In genomic region chr11:67397536-67397935, GRCh38 we compare ENCODE assay signal across 19 cellular contexts. TPM values are rescaled to one million over a fixed set of nuclear protein-coding genes. Genes with fewer than 3 reads are reported as not detected.
DNase-seq lines count a peak whose midpoint lies in the region; ATAC-seq and TF ChIP-seq lines count a peak whose summit lies in the region.
"Had no signal": no experiment of that assay in that cellular context is flagged by ENCODE, and none has a peak within 500 bp of the region (broad histone marks: within the 10 kb centered on the region; RNA-seq: fewer than 3 reads in every experiment).

No MANE protein-coding gene starts in this region.

- no peak for DNase-seq in activated naive CD4-positive, alpha-beta T cell treated with anti-CD3 and anti-CD28 coated beads, Interleukin-2, amount 10 ng/mL, durations not matched to agents 7 days and 5 days
- DNase-seq in activated naive CD4-positive, alpha-beta T cell treated with anti-CD3 and anti-CD28 coated beads, Interleukin-2, amount 50 U/mL, for 16 hours: no peak
- DNase-seq in RWPE1 (ENCODE audit: low spot score) (no peak), NCI-H1105 treated with DMSO at 0.1 percent for 48 hours (lab: John Stamatoyannopoulos, UW) (no peak), left lobe of liver (ENCODE audit: low spot score) (no peak)
- DNase-seq in central memory CD8-positive, alpha-beta T cell (ENCODE audit: low spot score in 2 of 2): no peak
- DNase-seq in stimulated activated naive B cell treated with anti-CD40 and anti-IgM and Interleukin-4, amounts not matched to agents 10 μg/mL and 1 μg/mL and 100 μg/mL, for 72 hours: no peak
- DNase-seq: activated CD4-positive, alpha-beta T cell treated with anti-CD3 and anti-CD28 coated beads, Interleukin-2, amount 10 ng/mL, durations not matched to agents 7 days and 5 days; activated effector memory CD4-positive, alpha-beta T cell treated with Interleukin-2 at 50 U/mL for 16 hours; DMS 273 treated with DMSO at 0.1 percent for 48 hours; foreskin fibroblast; left ventricle myocardium superior; MV-4-11; stimulated activated CD4-positive, alpha-beta T cell treated with anti-CD3 and anti-CD28 coated beads, Interleukin-1b, Interleukin-23, amount 100 ng/mL, for 48 hours; T1000; tibial artery had no signal

- CTCF ChIA-PET in activated naive CD4-positive, alpha-beta T cell treated with anti-CD3 and anti-CD28 coated beads, Interleukin-2, amount 10 ng/mL, durations not matched to agents 7 days and 5 days (lab: Charles Lee): no interaction called here
- CTCF ChIA-PET in RWPE1 (lab: Yijun Ruan, JAX): no interaction called here

- H3K27ac Mint-ChIP-seq in activated naive CD4-positive, alpha-beta T cell treated with anti-CD3 and anti-CD28 coated beads, Interleukin-2, amount 10 ng/mL, durations not matched to agents 7 days and 5 days: peak overlapping the region; percentile 76
- peak overlapping the region; percentile 84 for H3K27ac Mint-ChIP-seq in central memory CD8-positive, alpha-beta T cell (ENCODE audit: low read depth)
- H3K27ac Mint-ChIP-seq in stimulated activated naive B cell treated with anti-CD40 and anti-IgM and Interleukin-4, amounts not matched to agents 10 μg/mL and 1 μg/mL and 100 μg/mL, for 72 hours: peak overlapping the region; percentile 72

- peak overlapping the region; percentile 94 for H3K27ac ChIP-seq in RWPE1
- H3K27ac ChIP-seq: right atrium auricular region, tibial artery had no signal

- TF ChIP-seq CTCF in RWPE1 (conservative IDR thresholded peaks at IDR 0.05; ENCODE audit: low read depth): no peak

- POLR2A ChIA-PET in RWPE1 (lab: Yijun Ruan, JAX; ENCODE audit: low non-redundant PET): no interaction called here

- no peaks in the 10 kb centered on the region for H3K27me3 Mint-ChIP-seq in activated naive CD4-positive, alpha-beta T cell treated with anti-CD3 and anti-CD28 coated beads, Interleukin-2, amount 10 ng/mL, durations not matched to agents 7 days and 5 days
- H3K27me3 Mint-ChIP-seq in central memory CD8-positive, alpha-beta T cell: no peaks in the 10 kb centered on the region
- H3K27me3 Mint-ChIP-seq in stimulated activated naive B cell treated with anti-CD40 and anti-IgM and Interleukin-4, amounts not matched to agents 10 μg/mL and 1 μg/mL and 100 μg/mL, for 72 hours: no peaks in the 10 kb centered on the region
- H3K27me3 Mint-ChIP-seq: activated CD4-positive, alpha-beta T cell treated with anti-CD3 and anti-CD28 coated beads, Interleukin-2, amount 10 ng/mL, durations not matched to agents 7 days and 5 days had no signal

- H3K4me1 Mint-ChIP-seq in activated naive CD4-positive, alpha-beta T cell treated with anti-CD3 and anti-CD28 coated beads, Interleukin-2, amount 10 ng/mL, durations not matched to agents 7 days and 5 days: peaks cover 65% of the 10 kb centered on the region
- peaks cover 43% of the 10 kb centered on the region for H3K4me1 Mint-ChIP-seq in central memory CD8-positive, alpha-beta T cell
- H3K4me1 Mint-ChIP-seq in stimulated activated naive B cell treated with anti-CD40 and anti-IgM and Interleukin-4, amounts not matched to agents 10 μg/mL and 1 μg/mL and 100 μg/mL, for 72 hours: peaks cover 28 to 53% of the 10 kb centered on the region in 2 donors

- ATAC-seq in central memory CD8-positive, alpha-beta T cell (replicated peaks; ENCODE audit: extremely low read depth, poor library complexity, severe bottlenecking): no peak
- ATAC-seq in stimulated activated naive B cell treated with anti-CD40 and anti-IgM and Interleukin-4, amounts not matched to agents 10 μg/mL and 1 μg/mL and 100 μg/mL, for 72 hours (replicated peaks): no peak
- ATAC-seq in left lobe of liver (no peak), HG03108 (IDR thresholded peaks at IDR 0.05; ENCODE audit: unreplicated experiment) (no peak)
- ATAC-seq: left ventricle myocardium superior had no signal

- peaks cover 51% of the 10 kb centered on the region for H3K36me3 Mint-ChIP-seq in activated naive CD4-positive, alpha-beta T cell treated with anti-CD3 and anti-CD28 coated beads, Interleukin-2, amount 10 ng/mL, durations not matched to agents 7 days and 5 days
- peaks cover 30% of the 10 kb centered on the region for H3K36me3 Mint-ChIP-seq in central memory CD8-positive, alpha-beta T cell (ENCODE audit: insufficient read depth)
- peaks cover 34 to 35% of the 10 kb centered on the region in 2 donors for H3K36me3 Mint-ChIP-seq in stimulated activated naive B cell treated with anti-CD40 and anti-IgM and Interleukin-4, amounts not matched to agents 10 μg/mL and 1 μg/mL and 100 μg/mL, for 72 hours

- peak overlapping the region; percentile 43 for H3K4me3 Mint-ChIP-seq in activated naive CD4-positive, alpha-beta T cell treated with anti-CD3 and anti-CD28 coated beads, Interleukin-2, amount 10 ng/mL, durations not matched to agents 7 days and 5 days
- H3K4me3 Mint-ChIP-seq in central memory CD8-positive, alpha-beta T cell: peak overlapping the region; percentile 57
- no peak overlapping the region for H3K4me3 Mint-ChIP-seq in stimulated activated naive B cell treated with anti-CD40 and anti-IgM and Interleukin-4, amounts not matched to agents 10 μg/mL and 1 μg/mL and 100 μg/mL, for 72 hours

- no peaks in the 10 kb centered on the region for H3K9me3 Mint-ChIP-seq in activated naive CD4-positive, alpha-beta T cell treated with anti-CD3 and anti-CD28 coated beads, Interleukin-2, amount 10 ng/mL, durations not matched to agents 7 days and 5 days
- H3K9me3 Mint-ChIP-seq in central memory CD8-positive, alpha-beta T cell: no peaks in the 10 kb centered on the region
- no peaks in the 10 kb centered on the region for H3K9me3 Mint-ChIP-seq in stimulated activated naive B cell treated with anti-CD40 and anti-IgM and Interleukin-4, amounts not matched to agents 10 μg/mL and 1 μg/mL and 100 μg/mL, for 72 hours
- H3K9me3 Mint-ChIP-seq: activated CD4-positive, alpha-beta T cell treated with anti-CD3 and anti-CD28 coated beads, Interleukin-2, amount 10 ng/mL, durations not matched to agents 7 days and 5 days had no signal

RNA-seq across cellular contexts. Expression of gene PPP1CA, which starts 4.1 kb away (rescaled TPM):
- total RNA-seq in left lobe of liver: 63.1 TPM

RNA-seq across cellular contexts. Expression of gene RAD9A, which starts 5.8 kb away (rescaled TPM):
- 14.9 TPM for total RNA-seq in left lobe of liver

RNA-seq across cellular contexts. Expression of gene TBC1D10C, which starts 6.3 kb away (rescaled TPM):
- total RNA-seq in left lobe of liver: 1.1 TPM

RNA-seq across cellular contexts. Expression of gene CARNS1, which starts 17.9 kb away (rescaled TPM):
- 0.28 TPM for total RNA-seq in left lobe of liver
- total RNA-seq: HT1080 had no signal

RNA-seq across cellular contexts. Expression of gene CLCF1, which starts 24.1 kb away (rescaled TPM):
- 0.43 TPM for total RNA-seq in left lobe of liver

Comparison
In these comparisons a context has a peak if more than half of its experiments do, and no peak if none do; other contexts are left out.
1. H3K4me3 Mint-ChIP-seq: peak in activated naive CD4-positive, alpha-beta T cell treated with anti-CD3 and anti-CD28 coated beads, Interleukin-2, amount 10 ng/mL, durations not matched to agents 7 days and 5 days (single experiment) and central memory CD8-positive, alpha-beta T cell (single experiment); none in stimulated activated naive B cell treated with anti-CD40 and anti-IgM and Interleukin-4, amounts not matched to agents 10 μg/mL and 1 μg/mL and 100 μg/mL, for 72 hours (0 of 2).
2. Peak in every context shown above with its lines, with median percentiles within 50 percentile points of each other: H3K27ac Mint-ChIP-seq.